In genomic region chr1:79551321-79551720, GRCh38 we compare ENCODE assay signal across 21 cellular contexts.
"Had no signal": no experiment of that assay in that cellular context is flagged by ENCODE, and none has a peak within 500 bp of the region (broad histone marks: within the 10 kb centered on the region; RNA-seq: fewer than 3 reads in every experiment).

No MANE protein-coding gene starts in this region.

- ATAC-seq: heart right ventricle; left colon; naive thymus-derived CD4-positive, alpha-beta T cell; stimulated activated memory B cell treated with anti-CD40 and anti-IgM and Interleukin-4, amounts not matched to agents 10 μg/mL and 1 μg/mL and 100 μg/mL, for 72 hours; T-cell had no signal

- H3K9ac ChIP-seq: parathyroid adenoma had no signal

- DNase-seq: activated CD4-positive, alpha-beta T cell treated with anti-CD3 and anti-CD28 coated beads for 1 hour; activated CD4-positive, alpha-beta T cell treated with anti-CD3 and anti-CD28 coated beads, Interleukin-2, amount 50 U/mL, for 4 hours; activated naive CD4-positive, alpha-beta T cell; activated naive CD8-positive, alpha-beta T cell treated with anti-CD3 and anti-CD28 coated beads, Interleukin-2, amount 10 ng/mL, durations not matched to agents 7 days and 5 days; activated T-cell treated with anti-CD3 and anti-CD28 coated beads for 4 hours; dorsolateral prefrontal cortex; erythroblast; heart right ventricle; left colon; naive thymus-derived CD4-positive, alpha-beta T cell; sigmoid colon; stimulated activated CD4-positive, alpha-beta T cell treated with anti-CD3 and anti-CD28 coated beads, Interleukin-2, amount 100 ng/mL, for 48 hours; T-cell; T1000 had no signal

- H3K36me3 ChIP-seq: ascending aorta, cardiac muscle cell, heart right ventricle, sigmoid colon had no signal

- H3K79me2 ChIP-seq: parathyroid adenoma had no signal

- H3K9me3 ChIP-seq: ascending aorta, heart right ventricle, sigmoid colon had no signal

- H3K4me3 ChIP-seq: ascending aorta, cardiac muscle cell, dorsolateral prefrontal cortex, heart right ventricle, sigmoid colon had no signal

- FAIRE-seq: frontal cortex, islet of Langerhans had no signal

- H3K27me3 ChIP-seq: ascending aorta, cardiac muscle cell, dorsolateral prefrontal cortex, heart right ventricle, sigmoid colon had no signal

- H3K27ac ChIP-seq: ascending aorta, cardiac muscle cell, dorsolateral prefrontal cortex, heart right ventricle, parathyroid adenoma, sigmoid colon, VCaP had no signal

- H3K4me1 ChIP-seq: ascending aorta, heart right ventricle, parathyroid adenoma, sigmoid colon had no signal

- H2AFZ ChIP-seq: parathyroid adenoma had no signal
